Comparison of ENCODE assay signal across 30 cellular contexts in the genomic region with DNA sequence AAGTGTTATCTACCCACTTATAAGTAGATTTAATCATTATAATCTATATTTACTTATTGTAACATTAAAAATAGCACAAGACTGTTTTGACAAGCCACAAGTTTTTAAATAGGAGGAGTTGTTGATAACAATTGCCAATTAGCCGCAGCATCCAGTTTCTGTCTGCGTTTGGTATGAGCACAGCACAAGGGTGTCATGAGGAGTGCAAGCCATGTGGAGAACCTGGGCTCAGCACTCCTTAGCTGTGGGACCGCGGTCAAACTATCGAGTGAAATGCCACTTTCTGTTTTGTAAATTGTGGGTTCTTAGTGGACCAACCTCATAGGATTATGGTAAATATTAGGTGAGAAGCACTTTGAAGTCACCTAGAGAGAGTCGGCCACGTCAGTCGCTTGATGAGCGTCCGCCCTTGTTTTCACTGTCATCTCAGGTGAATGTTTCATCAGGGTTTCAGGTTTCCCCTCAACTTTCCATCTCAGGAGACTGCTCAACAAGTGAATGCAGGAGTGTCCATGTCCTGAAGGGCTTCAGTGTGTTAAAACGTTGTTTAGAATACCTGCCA.
A peak's percentile ranks its signal among the peaks of the same experiment; 100 is the strongest.
DNase-seq lines count a peak whose midpoint lies in the region; ATAC-seq, FAIRE-seq and TF ChIP-seq lines count a peak whose summit lies in the region.
"Had no signal": no experiment of that assay in that cellular context is flagged by ENCODE, and none has a peak within 500 bp of the region (broad histone marks: within the 10 kb centered on the region; RNA-seq: fewer than 3 reads in every experiment).

No MANE protein-coding gene starts in this region.

- ATAC-seq in GM19023 (IDR thresholded peaks at IDR 0.05; ENCODE audit: unreplicated experiment): no peak
- no peak for ATAC-seq in lower lobe of right lung
- ATAC-seq: HepG2, left lobe of liver, pancreas had no signal

- H3K9ac ChIP-seq in kidney (ENCODE audit: low read length in 2 of 2) (no peak overlapping the region), colonic mucosa (ENCODE audit: low read depth in 2 of 2, low read length in 2 of 2) (no peak overlapping the region)
- H3K9ac ChIP-seq: neural progenitor cell had no signal

- H3K36me3 ChIP-seq in left ventricle myocardium inferior (peaks cover 13% of the 10 kb centered on the region), kidney (ENCODE audit: control insufficient read depth in 1 of 2, insufficient read depth in 2 of 2, low read length in 2 of 2) (peaks cover 0 to 3% of the 10 kb centered on the region in 2 donors), colonic mucosa (no peaks in the 10 kb centered on the region), lower lobe of right lung (peaks cover 9% of the 10 kb centered on the region)
- H3K36me3 ChIP-seq: neural progenitor cell, pancreas, SJSA1, WERI-Rb-1 had no signal

- intact Hi-C loops in left ventricle myocardium inferior (cut with micrococcal nuclease) (no loop called here), kidney (cut with DNase I) (no loop called here), colonic mucosa (cut with DNase I) (loop anchor here (10.0 kb wide), 2 partner anchors 153 to 583 kb away; no protein-coding TSS in a partner anchor), lower lobe of right lung (cut with DNase I) (loop anchor here (10.0 kb wide), 1 partner anchor 583 kb away; no protein-coding TSS in a partner anchor)

- H3K4me1 ChIP-seq in left ventricle myocardium inferior: peaks cover 25% of the 10 kb centered on the region
- H3K4me1 ChIP-seq in kidney (ENCODE audit: control insufficient read depth in 1 of 2, insufficient read depth in 1 of 2, low read depth in 1 of 2, low read length in 2 of 2): no peaks in the 10 kb centered on the region
- no peaks in the 10 kb centered on the region for H3K4me1 ChIP-seq in colonic mucosa
- H3K4me1 ChIP-seq in lower lobe of right lung: no peaks in the 10 kb centered on the region
- H3K4me1 ChIP-seq: pancreas, SJSA1 had no signal

- no peak overlapping the region for H3K27ac ChIP-seq in left ventricle myocardium inferior (replicated peaks)
- H3K27ac ChIP-seq in kidney (ENCODE audit: low read depth in 2 of 2, low read length in 2 of 2): no peak overlapping the region
- H3K27ac ChIP-seq in colonic mucosa: no peak overlapping the region
- H3K27ac ChIP-seq in lower lobe of right lung: no peak overlapping the region
- H3K27ac ChIP-seq: epithelial cell of prostate, neural progenitor cell, pancreas, SJSA1, testis, WERI-Rb-1 had no signal

- DNase-seq in DMS53 (lab: John Stamatoyannopoulos, UW) (peak; percentile 61), NCI-H2029 (lab: John Stamatoyannopoulos, UW) (peak; percentile 12), NCI-H748 (lab: John Stamatoyannopoulos, UW; ENCODE audit: unreplicated experiment) (peak; percentile 72), left ventricle myocardium inferior (no peak), kidney (no peak), colonic mucosa (no peak), lower lobe of right lung (no peak)
- DNase-seq: activated CD4-positive, alpha-beta T cell treated with anti-CD3 and anti-CD28 coated beads for 48 hours; activated CD8-positive, alpha-beta memory T cell treated with anti-CD3 and anti-CD28 coated beads for 24 hours; activated T-cell treated with anti-CD3 and anti-CD28 coated beads for 4 hours; anterior cingulate cortex; H7; immature natural killer cell; MM.1S; NCI-H1436; NCI-H226; pancreas; retina; stimulated activated CD4-positive, alpha-beta T cell treated with anti-CD3 and anti-CD28 coated beads, Interleukin-1b, Interleukin-23, amount 100 ng/mL, for 48 hours; testis; WERI-Rb-1 had no signal

- H3K27me3 ChIP-seq in left ventricle myocardium inferior (ENCODE audit: low read depth) (no peaks in the 10 kb centered on the region), colonic mucosa (no peaks in the 10 kb centered on the region), lower lobe of right lung (ENCODE audit: low read depth) (no peaks in the 10 kb centered on the region)
- H3K27me3 ChIP-seq: neural progenitor cell, pancreas, SJSA1, testis had no signal

- H3K4me3 ChIP-seq in left ventricle myocardium inferior (peak overlapping the region; percentile 29), kidney (ENCODE audit: low read length in 2 of 2) (no peak overlapping the region), colonic mucosa (no peak overlapping the region), lower lobe of right lung (no peak overlapping the region)
- H3K4me3 ChIP-seq: neural progenitor cell, pancreas, SJSA1, testis had no signal

- H3K9me3 ChIP-seq in left ventricle myocardium inferior (replicated peaks) (no peaks in the 10 kb centered on the region), kidney (ENCODE audit: control insufficient read depth in 1 of 2, low read length in 2 of 2) (no peaks in the 10 kb centered on the region), colonic mucosa (no peaks in the 10 kb centered on the region), lower lobe of right lung (no peaks in the 10 kb centered on the region)
- H3K9me3 ChIP-seq: pancreas, SJSA1, testis had no signal

- TF ChIP-seq CTCF in left ventricle myocardium inferior (IDR thresholded peaks at IDR 0.05; ENCODE audit: borderline replicate concordance) (no peak), kidney (IDR thresholded peaks at IDR 0.05; ENCODE audit: borderline replicate concordance, extremely low read depth, insufficient read depth) (no peak), colonic mucosa (IDR thresholded peaks at IDR 0.05) (no peak), lower lobe of right lung (IDR thresholded peaks at IDR 0.05) (no peak)

- FAIRE-seq in kidney (lab: Jason Lieb, UNC): no peak
- FAIRE-seq: bronchial epithelial cell, GM12891, HepG2, RCC 7860 had no signal

Comparison
In these comparisons a context has a peak if more than half of its experiments do, and no peak if none do; other contexts are left out.
1. DNase-seq: peak in DMS53 (single experiment), NCI-H2029 (single experiment) and NCI-H748 (single experiment); none in left ventricle myocardium inferior (single experiment), kidney (single experiment), colonic mucosa (single experiment) and lower lobe of right lung (single experiment).
2. intact Hi-C loops: an anchor here in colonic mucosa (10.0 kb wide) and lower lobe of right lung (10.0 kb wide); none called in left ventricle myocardium inferior and kidney.